14 cellular contexts compared by ENCODE assay signal in genomic region chr10:17005621-17006566, GRCh38.
DNase-seq lines count a peak whose midpoint lies in the region; ATAC-seq and TF ChIP-seq lines count a peak whose summit lies in the region.
"Had no signal": no experiment of that assay in that cellular context is flagged by ENCODE, and none has a peak within 500 bp of the region (broad histone marks: within the 10 kb centered on the region; RNA-seq: fewer than 3 reads in every experiment).

No MANE protein-coding gene starts in this region.

- TF ChIP-seq POLR2A in gastroesophageal sphincter (IDR thresholded peaks at IDR 0.05) (no peak), spleen (IDR thresholded peaks at IDR 0.05) (no peak)

- peaks cover 13 to 53% of the 10 kb centered on the region in 2 donors for H3K4me1 ChIP-seq in ascending aorta
- peaks cover 15 to 78% (median 24%) of the 10 kb centered on the region in 3 donors for H3K4me1 ChIP-seq in gastroesophageal sphincter
- peaks cover 17 to 74% (median 44%) of the 10 kb centered on the region in 6 donors for H3K4me1 ChIP-seq in spleen
- H3K4me1 ChIP-seq: BE2C had no signal

- H3K27me3 ChIP-seq in ascending aorta (no peaks in the 10 kb centered on the region), gastroesophageal sphincter (no peaks in the 10 kb centered on the region), spleen (replicated peaks in 1 of 7) (no peaks in the 10 kb centered on the region)
- H3K27me3 ChIP-seq: BE2C had no signal

- H3K9me3 Mint-ChIP-seq in HFFc6: peaks cover 12% of the 10 kb centered on the region
- H3K9me3 Mint-ChIP-seq in activated naive CD4-positive, alpha-beta T cell treated with anti-CD3 and anti-CD28 coated beads, Interleukin-2, amount 50 U/mL, for 72 hours: peaks cover 5 to 11% of the 10 kb centered on the region in 2 donors

- peaks cover 34% of the 10 kb centered on the region for H3K36me3 Mint-ChIP-seq in HFFc6 (ENCODE audit: low read depth)
- H3K36me3 Mint-ChIP-seq in activated naive CD4-positive, alpha-beta T cell treated with anti-CD3 and anti-CD28 coated beads, Interleukin-2, amount 50 U/mL, for 72 hours: peaks cover 23 to 26% of the 10 kb centered on the region in 2 donors

- H3K4me3 Mint-ChIP-seq in HFFc6: peak overlapping the region; percentile 22; the same call in 1 of the 2 replicates
- H3K4me3 Mint-ChIP-seq: activated CD4-positive, alpha-beta T cell treated with anti-CD3 and anti-CD28 coated beads for 36 hours; GM23338 had no signal

- peaks cover 100% of the 10 kb centered on the region for H3K4me1 Mint-ChIP-seq in HFFc6 (ENCODE audit: low read depth)
- H3K4me1 Mint-ChIP-seq: GM23338 had no signal

- peak overlapping the region; percentile 30 for H3K27ac ChIP-seq in ascending aorta
- peak overlapping the region in 3 of 4 donors; percentile 48 to 68 (median 66) for H3K27ac ChIP-seq in gastroesophageal sphincter
- H3K27ac ChIP-seq in spleen: peak overlapping the region; percentile 45 to 84 (median 70)

- TF ChIP-seq CTCF in HFFc6 (IDR thresholded peaks at IDR 0.05) (no peak), ascending aorta (IDR thresholded peaks at IDR 0.05) (no peak), gastroesophageal sphincter (IDR thresholded peaks at IDR 0.05) (no peak), spleen (IDR thresholded peaks at IDR 0.05 in 8 of 11, conservative IDR thresholded peaks at IDR 0.05 in 3 of 11) (no peak)

- ATAC-seq in gastroesophageal sphincter (no peak), HG02938 (IDR thresholded peaks at IDR 0.05; ENCODE audit: unreplicated experiment) (no peak)
- ATAC-seq in activated naive CD4-positive, alpha-beta T cell treated with anti-CD3 and anti-CD28 coated beads, Interleukin-2, amount 50 U/mL, for 72 hours: no peak
- ATAC-seq: activated CD4-positive, alpha-beta T cell treated with anti-CD3 and anti-CD28 coated beads for 36 hours; GM23338 had no signal

- DNase-seq in HFFc6 (peak; percentile 41), ascending aorta (ENCODE audit: low spot score in 2 of 2) (no peak), spleen (no peak), DMS53 treated with DMSO at 0.1 percent for 48 hours (lab: John Stamatoyannopoulos, UW; ENCODE audit: unreplicated experiment) (no peak)
- no peak for DNase-seq in NK-92 treated with Interleukin-12 subunit alpha and Interleukin-12 subunit beta, amount 100 ng/mL, for 24 hours (lab: John Stamatoyannopoulos, UW)
- no peak for DNase-seq in activated naive CD4-positive, alpha-beta T cell treated with anti-CD3 and anti-CD28 coated beads, Interleukin-2, amount 50 U/mL, for 72 hours (ENCODE audit: low spot score in 2 of 2)
- DNase-seq: activated CD4-positive, alpha-beta T cell treated with anti-CD3 and anti-CD28 coated beads for 36 hours; activated T-cell treated with anti-CD3 and anti-CD28 coated beads, Interleukin-2, amount 50 U/mL, for 48 hours; aorta; BE2C; NCI-H1930 had no signal

- 62 to 69% methylated on average over 6 to 7 of the region's 8 CpGs for WGBS in gastroesophageal sphincter (ENCODE audit: low coverage in 1 of 2), 2 donors
- 64 to 83% (median 73%) methylated on average over 8 of the region's 8 CpGs for WGBS in spleen, 5 donors

- no peaks in the 10 kb centered on the region for H3K9me3 ChIP-seq in ascending aorta
- no peaks in the 10 kb centered on the region for H3K9me3 ChIP-seq in gastroesophageal sphincter
- H3K9me3 ChIP-seq in spleen: peaks cover 0 to 5% (median 0%) of the 10 kb centered on the region in 8 donors

- no peak for TF ChIP-seq EP300 in gastroesophageal sphincter (IDR thresholded peaks at IDR 0.05)

- intact Hi-C loops in ascending aorta (cut with DNase I) (loop anchor here (2.0 kb wide), 1 partner anchor 17 kb away; no protein-coding TSS in a partner anchor), spleen (cut with DNase I; ENCODE audit: low total_unique reads) (no loop called here)

- peak overlapping the region; percentile 60 for H3K27ac Mint-ChIP-seq in HFFc6
- H3K27ac Mint-ChIP-seq in activated naive CD4-positive, alpha-beta T cell treated with anti-CD3 and anti-CD28 coated beads, Interleukin-2, amount 50 U/mL, for 72 hours: peak overlapping the region in 1 of 2 donors; percentile 15
- H3K27ac Mint-ChIP-seq: activated CD4-positive, alpha-beta T cell treated with anti-CD3 and anti-CD28 coated beads for 36 hours; GM23338 had no signal

- H3K27me3 Mint-ChIP-seq in HFFc6 (ENCODE audit: insufficient read depth): peaks cover 2% of the 10 kb centered on the region

- H3K36me3 ChIP-seq in ascending aorta: no peaks in the 10 kb centered on the region
- no peaks in the 10 kb centered on the region for H3K36me3 ChIP-seq in gastroesophageal sphincter
- H3K36me3 ChIP-seq in spleen: no peaks in the 10 kb centered on the region
- H3K36me3 ChIP-seq: BE2C had no signal

- H3K4me3 ChIP-seq in ascending aorta (no peak overlapping the region), gastroesophageal sphincter (no peak overlapping the region), spleen (no peak overlapping the region)
- H3K4me3 ChIP-seq: GM23338 had no signal
